ENCODE assay signal across 8 cellular contexts in the genomic region with DNA sequence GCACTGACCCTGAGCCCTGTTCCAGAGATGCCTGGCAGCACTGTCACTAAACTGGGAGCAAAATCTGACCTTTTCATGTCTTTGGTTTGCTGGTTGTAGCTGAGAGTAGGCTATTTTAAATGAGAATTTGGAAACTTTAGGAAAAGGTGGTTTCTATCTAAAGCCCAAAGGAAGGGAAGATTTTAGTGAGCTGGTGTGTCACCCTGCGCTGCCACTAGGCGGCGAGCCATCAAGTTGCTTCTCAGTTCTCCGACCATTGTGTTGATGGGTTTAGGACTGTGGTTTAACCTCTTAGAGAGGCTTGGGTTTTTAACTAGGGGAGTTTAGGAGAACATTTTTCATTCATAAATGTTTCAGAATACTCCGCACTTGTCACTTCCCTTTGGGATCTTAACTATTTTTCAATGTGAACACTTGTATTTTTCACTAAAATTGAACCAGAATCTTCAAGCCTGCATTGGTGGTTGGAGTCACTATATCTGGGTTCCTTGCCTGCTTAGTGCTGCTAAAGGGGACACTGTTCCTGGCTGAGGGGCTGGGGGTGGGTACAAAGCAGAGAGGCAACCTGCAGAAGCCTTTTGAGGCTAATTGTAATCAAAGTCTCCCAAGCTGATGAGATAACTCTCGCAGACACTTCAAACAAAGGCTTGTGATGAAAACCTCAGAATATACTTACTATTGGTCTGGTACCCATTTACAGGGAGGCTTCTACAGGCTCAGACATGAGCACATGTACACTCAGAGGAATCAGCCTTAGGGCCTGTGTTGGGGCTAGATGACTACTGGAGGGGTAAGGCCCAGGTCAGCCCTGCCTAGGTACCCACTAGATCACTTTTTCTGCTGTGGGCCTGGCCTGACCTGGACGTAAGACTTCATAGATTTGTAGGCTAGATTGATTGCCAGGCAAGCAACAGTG. TPM values are rescaled to one million over a fixed set of nuclear protein-coding genes. Genes with fewer than 3 reads are reported as not detected.
DNase-seq lines count a peak whose midpoint lies in the region; ATAC-seq and TF ChIP-seq lines count a peak whose summit lies in the region.

No MANE protein-coding gene starts in this region.

- in situ Hi-C loops in G401 (cut with HindIII; ENCODE audit: low sequenced_read_pairs) (no loop called here), KBM-7 (cut with MboI; ENCODE audit: low pct_unique_long_range_greater_than_20kb, low sequenced_read_pairs) (no loop called here)

- TF ChIP-seq CTCF in LNCAP (IDR thresholded peaks at IDR 0.05) = peak; percentile 64
- TF ChIP-seq CTCF in nephron (IDR thresholded peaks at IDR 0.05; ENCODE audit: unreplicated experiment in 3 of 3) = peak; percentile 61 to 66 (median 65)
- TF ChIP-seq CTCF in omental fat pad (IDR thresholded peaks at IDR 0.05) = no peak

- H3K36me3 Mint-ChIP-seq in nephron (ENCODE audit: low read depth) = peaks cover 44% of the 10 kb centered on the region

- H3K27me3 Mint-ChIP-seq in nephron (ENCODE audit: low read depth) = no peaks in the 10 kb centered on the region

- ATAC-seq in omental fat pad (ENCODE audit: low FRiP score) (no peak), HG03280 (IDR thresholded peaks at IDR 0.05; ENCODE audit: unreplicated experiment) (no peak)

- H3K9me3 Mint-ChIP-seq in nephron = no peaks in the 10 kb centered on the region

- peak overlapping the region; percentile 87 to 97 (median 94) for H3K27ac Mint-ChIP-seq in nephron

- peaks cover 44% of the 10 kb centered on the region for H3K4me1 Mint-ChIP-seq in nephron

- peak; percentile 53 for DNase-seq in ELR (ENCODE audit: low read depth)
- DNase-seq in cerebellar cortex (ENCODE audit: low spot score) = peak; percentile 25
- DNase-seq in G401 (ENCODE audit: low spot score) = no peak
- no peak for DNase-seq in omental fat pad (ENCODE audit: low spot score)
- no peak for DNase-seq in KBM-7

- H3K4me3 Mint-ChIP-seq in nephron = no peak overlapping the region

RNA-seq across cellular contexts. Expression of a gene that starts 16.8 kb away (rescaled TPM):
- 66.9 and 78.1 TPM in 2 replicates for total RNA-seq in G401 (2014; rRNA removed; shearing (Covaris generic))
- total RNA-seq in omental fat pad = 10 to 100 TPM; 31.7 to 47.7 (median 39.0) TPM

RNA-seq across cellular contexts. Expression of a gene that starts 16.8 kb away (rescaled TPM):
- 93.2 and 98.2 TPM in 2 replicates for total RNA-seq in G401 (2014; rRNA removed; shearing (Covaris generic))
- total RNA-seq in omental fat pad = 10 to 100 TPM; 72.0 to 99.8 (median 80.1) TPM

RNA-seq across cellular contexts. Expression of a gene that starts 33.3 kb away (rescaled TPM):
- not detected in 2 replicates for total RNA-seq in G401 (2014; rRNA removed; shearing (Covaris generic))
- 100 to 1,000 TPM in 3 of 4 donors, 10 to 100 TPM in 1; 58.9 to 297 (median 125) TPM for total RNA-seq in omental fat pad

Comparison
In these comparisons a context has a peak if more than half of its experiments do, and no peak if none do; other contexts are left out.
1. DNase-seq: peak in ELR (single experiment) and cerebellar cortex (single experiment); none in G401 (single experiment), omental fat pad (single experiment) and KBM-7 (single experiment).
2. CTCF ChIP-seq: peak in LNCAP (single experiment) and nephron (3 of 3); none in omental fat pad (0 of 3).
3. RNA of a gene that starts 33.3 kb away (total RNA-seq): 58.9 to 297 TPM in omental fat pad; not detected in G401; every median in the first group is over 10 times any median in the second.